In genomic region chr9:137783521-137783920, GRCh38 we compare ENCODE assay signal across 17 cellular contexts.
DNase-seq lines count a peak whose midpoint lies in the region; ATAC-seq and TF ChIP-seq lines count a peak whose summit lies in the region.
"Had no signal": no experiment of that assay in that cellular context is flagged by ENCODE, and none has a peak within 500 bp of the region (broad histone marks: within the 10 kb centered on the region; RNA-seq: fewer than 3 reads in every experiment).

No MANE protein-coding gene starts in this region.

- H3K4me2 ChIP-seq in mesendoderm (ENCODE audit: low read length): no peak overlapping the region

- no peak overlapping the region for H4K8ac ChIP-seq in mesendoderm (ENCODE audit: low read depth, low read length)

- no peak overlapping the region for H3K23ac ChIP-seq in mesendoderm (ENCODE audit: low read length)

- H3K27me3 ChIP-seq in RWPE2 (ENCODE audit: insufficient read depth, poor library complexity, severe bottlenecking) (no peaks in the 10 kb centered on the region), mesendoderm (ENCODE audit: insufficient read depth, low read length, poor library complexity) (no peaks in the 10 kb centered on the region)

- no peak overlapping the region for H3K56ac ChIP-seq in mesendoderm (ENCODE audit: low read length)

- H3K27me3 Mint-ChIP-seq in endothelial cell (ENCODE audit: unreplicated experiment): peaks cover 4% of the 10 kb centered on the region
- H3K27me3 Mint-ChIP-seq in nephron progenitor cell (ENCODE audit: low read depth, poor library complexity): no peaks in the 10 kb centered on the region
- H3K27me3 Mint-ChIP-seq in stimulated activated memory B cell treated with anti-CD40 and anti-IgM and Interleukin-4, amounts not matched to agents 10 μg/mL and 1 μg/mL and 100 μg/mL, for 72 hours: no peaks in the 10 kb centered on the region
- no peaks in the 10 kb centered on the region for H3K27me3 Mint-ChIP-seq in T-helper 2 cell treated with Interferon-gamma antibody and Interleukin-4, amounts not matched to agents 5 μg/mL and 100 μg/mL, for 36 hours (ENCODE audit: low read depth)

- intact Hi-C loops in cardiac septum (cut with DNase I): no loop called here

- peak overlapping the region; percentile 56 for H3K4me3 Mint-ChIP-seq in endothelial cell (ENCODE audit: unreplicated experiment)
- no peak overlapping the region for H3K4me3 Mint-ChIP-seq in nephron progenitor cell
- no peak overlapping the region for H3K4me3 Mint-ChIP-seq in stimulated activated memory B cell treated with anti-CD40 and anti-IgM and Interleukin-4, amounts not matched to agents 10 μg/mL and 1 μg/mL and 100 μg/mL, for 72 hours
- no peak overlapping the region for H3K4me3 Mint-ChIP-seq in T-helper 2 cell treated with Interferon-gamma antibody and Interleukin-4, amounts not matched to agents 5 μg/mL and 100 μg/mL, for 36 hours

- no peaks in the 10 kb centered on the region for H3K79me2 ChIP-seq in mesendoderm (ENCODE audit: control insufficient read depth, insufficient read depth, low read length)

- no peak overlapping the region for H4K5ac ChIP-seq in mesendoderm (ENCODE audit: low read length)

- TF ChIP-seq CTCF in RWPE2 (IDR thresholded peaks at IDR 0.05; ENCODE audit: poor library complexity, severe bottlenecking) (no peak), endothelial cell (IDR thresholded peaks at IDR 0.05; ENCODE audit: unreplicated experiment) (no peak), nephron progenitor cell (IDR thresholded peaks at IDR 0.05) (no peak)

- H3K27ac Mint-ChIP-seq in endothelial cell (ENCODE audit: unreplicated experiment): peak overlapping the region; percentile 39
- peak overlapping the region; percentile 95 for H3K27ac Mint-ChIP-seq in nephron progenitor cell
- peak overlapping the region; percentile 16 for H3K27ac Mint-ChIP-seq in stimulated activated memory B cell treated with anti-CD40 and anti-IgM and Interleukin-4, amounts not matched to agents 10 μg/mL and 1 μg/mL and 100 μg/mL, for 72 hours
- H3K27ac Mint-ChIP-seq in T-helper 2 cell treated with Interferon-gamma antibody and Interleukin-4, amounts not matched to agents 5 μg/mL and 100 μg/mL, for 36 hours: no peak overlapping the region

- no peak overlapping the region for H2BK120ac ChIP-seq in mesendoderm (ENCODE audit: low read depth, low read length)

- peaks cover 44% of the 10 kb centered on the region for H3K36me3 ChIP-seq in RWPE2 (ENCODE audit: low read depth)
- H3K36me3 ChIP-seq in mesendoderm (ENCODE audit: control insufficient read depth, insufficient read depth, low read length): peaks cover 3% of the 10 kb centered on the region

- H3K4ac ChIP-seq in mesendoderm (ENCODE audit: low read depth, low read length): no peak overlapping the region

- no peak overlapping the region for H3K9ac ChIP-seq in mesendoderm (ENCODE audit: low read length)
- H3K9ac ChIP-seq: GM23248 had no signal

- no peak for ATAC-seq in RWPE2 (ENCODE audit: low read depth)
- no peak for ATAC-seq in stimulated activated memory B cell treated with anti-CD40 and anti-IgM and Interleukin-4, amounts not matched to agents 10 μg/mL and 1 μg/mL and 100 μg/mL, for 72 hours

- no peak overlapping the region for H3K18ac ChIP-seq in mesendoderm (ENCODE audit: low read length)

- H3K9me3 ChIP-seq in RWPE2 (ENCODE audit: severe bottlenecking): no peaks in the 10 kb centered on the region

- H3K36me3 Mint-ChIP-seq in endothelial cell (ENCODE audit: low read depth, unreplicated experiment) (peaks cover 30% of the 10 kb centered on the region), nephron progenitor cell (ENCODE audit: low read depth) (peaks cover 26% of the 10 kb centered on the region)
- peaks cover 43% of the 10 kb centered on the region for H3K36me3 Mint-ChIP-seq in stimulated activated memory B cell treated with anti-CD40 and anti-IgM and Interleukin-4, amounts not matched to agents 10 μg/mL and 1 μg/mL and 100 μg/mL, for 72 hours
- peaks cover 33% of the 10 kb centered on the region for H3K36me3 Mint-ChIP-seq in T-helper 2 cell treated with Interferon-gamma antibody and Interleukin-4, amounts not matched to agents 5 μg/mL and 100 μg/mL, for 36 hours (ENCODE audit: low read depth)

- no peak overlapping the region for H2BK5ac ChIP-seq in mesendoderm (ENCODE audit: low read length)

- H3K79me1 ChIP-seq in mesendoderm (ENCODE audit: low read length): peaks cover 1% of the 10 kb centered on the region

- no peaks in the 10 kb centered on the region for H3K9me3 Mint-ChIP-seq in endothelial cell (ENCODE audit: unreplicated experiment)
- no peaks in the 10 kb centered on the region for H3K9me3 Mint-ChIP-seq in nephron progenitor cell
- peaks cover 3% of the 10 kb centered on the region for H3K9me3 Mint-ChIP-seq in stimulated activated memory B cell treated with anti-CD40 and anti-IgM and Interleukin-4, amounts not matched to agents 10 μg/mL and 1 μg/mL and 100 μg/mL, for 72 hours
- H3K9me3 Mint-ChIP-seq in T-helper 2 cell treated with Interferon-gamma antibody and Interleukin-4, amounts not matched to agents 5 μg/mL and 100 μg/mL, for 36 hours: no peaks in the 10 kb centered on the region

- DNase-seq in RWPE2 (ENCODE audit: low spot score) (peak; percentile 19), endothelial cell (ENCODE audit: low spot score) (no peak), nephron progenitor cell (no peak), mesendoderm (no peak), cardiac septum (ENCODE audit: low spot score) (no peak)
- DNase-seq in T-helper 2 cell treated with Interferon-gamma antibody and Interleukin-4, amounts not matched to agents 5 μg/mL and 100 μg/mL, for 36 hours (ENCODE audit: low spot score): no peak
- DNase-seq: ACHN, COR-L47, GM23248, IMR-90, Karpas-422, NCI-H1417, NCI-H187 treated with DMSO at 0.1 percent for 48 hours, NCI-H2171, NCI-H446, NCI-H69 had no signal

- H2AK5ac ChIP-seq in mesendoderm (ENCODE audit: low read length): no peak overlapping the region

- H2BK15ac ChIP-seq in mesendoderm (replicated peaks; ENCODE audit: low read depth): no peak overlapping the region

- H3K4me1 Mint-ChIP-seq in endothelial cell (ENCODE audit: unreplicated experiment) (peaks cover 11% of the 10 kb centered on the region), nephron progenitor cell (peaks cover 36% of the 10 kb centered on the region)
- peaks cover 36% of the 10 kb centered on the region for H3K4me1 Mint-ChIP-seq in stimulated activated memory B cell treated with anti-CD40 and anti-IgM and Interleukin-4, amounts not matched to agents 10 μg/mL and 1 μg/mL and 100 μg/mL, for 72 hours
- H3K4me1 Mint-ChIP-seq in T-helper 2 cell treated with Interferon-gamma antibody and Interleukin-4, amounts not matched to agents 5 μg/mL and 100 μg/mL, for 36 hours (ENCODE audit: low read depth): peaks cover 2% of the 10 kb centered on the region

- H3K27ac ChIP-seq in RWPE2 (ENCODE audit: poor library complexity, severe bottlenecking): no peak overlapping the region
- H3K27ac ChIP-seq in mesendoderm (ENCODE audit: low read depth, low read length): no peak overlapping the region
- H3K27ac ChIP-seq: GM23248 had no signal

- no peaks in the 10 kb centered on the region for H3K4me1 ChIP-seq in RWPE2 (ENCODE audit: insufficient read depth, poor library complexity, severe bottlenecking)
- no peaks in the 10 kb centered on the region for H3K4me1 ChIP-seq in mesendoderm (ENCODE audit: control insufficient read depth, low read depth, low read length)

- no peak overlapping the region for H3K4me3 ChIP-seq in RWPE2 (ENCODE audit: severe bottlenecking)
- no peak overlapping the region for H3K4me3 ChIP-seq in mesendoderm (ENCODE audit: low read length)
- H3K4me3 ChIP-seq: GM23248 had no signal

- no CpG with 5 or more reads among the region's 12 CpGs for WGBS in mesendoderm (ENCODE audit: extremely low coverage, insufficient coverage, low lambda C conversion rate)
